ENCODE assay signal across 21 cellular contexts in genomic region chr13:49353908-49354307, GRCh38.
"Had no signal": no experiment of that assay in that cellular context is flagged by ENCODE, and none has a peak within 500 bp of the region (broad histone marks: within the 10 kb centered on the region; RNA-seq: fewer than 3 reads in every experiment).

No MANE protein-coding gene starts in this region.

- DNase-seq: activated CD4-positive, CD25-positive, alpha-beta regulatory T cell treated with anti-CD3 and anti-CD28 coated beads, Interleukin-2, amount 50 U/mL, for 72 hours; activated CD8-positive, alpha-beta memory T cell treated with anti-CD3 and anti-CD28 coated beads, Interleukin-2, amount 10 ng/mL, durations not matched to agents 7 days and 5 days; activated CD8-positive, alpha-beta T cell treated with anti-CD3 and anti-CD28 coated beads, Interleukin-2, amount 10 ng/mL, durations not matched to agents 7 days and 5 days; activated naive CD8-positive, alpha-beta T cell treated with anti-CD3 and anti-CD28 coated beads, Interleukin-2, amount 50 U/mL, for 24 hours; activated T-cell treated with anti-CD3 and anti-CD28 coated beads, Interleukin-2, amount 50 U/mL, for 48 hours; central memory CD4-positive, alpha-beta T cell; effector memory CD4-positive, alpha-beta T cell; gastrocnemius medialis; midbrain; naive thymus-derived CD4-positive, alpha-beta T cell; stimulated activated CD4-positive, alpha-beta T cell treated with anti-CD3 and anti-CD28 coated beads, Interleukin-1b, Interleukin-23, amount 100 ng/mL, for 48 hours; stimulated activated naive B cell treated with anti-CD40 and anti-IgM and Interleukin-4, amounts not matched to agents 10 μg/mL and 1 μg/mL and 100 μg/mL, for 72 hours; stomach; T-helper 2 cell; tibial artery had no signal

- H3K4me3 ChIP-seq: breast epithelium, gastrocnemius medialis, right atrium auricular region, smooth muscle cell, stomach, tibial artery had no signal

- H3K36me3 ChIP-seq: breast epithelium, gastrocnemius medialis had no signal

- H2AFZ ChIP-seq: parathyroid adenoma had no signal

- H3K4me2 ChIP-seq: smooth muscle cell had no signal

- H3K27me3 ChIP-seq: breast epithelium, gastrocnemius medialis, right atrium auricular region, stomach, tibial artery had no signal

- H3K4me3 Mint-ChIP-seq: activated CD8-positive, alpha-beta memory T cell treated with anti-CD3 and anti-CD28 coated beads, Interleukin-2, amount 10 ng/mL, durations not matched to agents 7 days and 5 days; activated CD8-positive, alpha-beta T cell treated with anti-CD3 and anti-CD28 coated beads, Interleukin-2, amount 10 ng/mL, durations not matched to agents 7 days and 5 days; activated naive CD4-positive, alpha-beta T cell treated with anti-CD3 and anti-CD28 coated beads, Interleukin-2, amount 50 U/mL, for 24 hours; activated naive CD8-positive, alpha-beta T cell treated with anti-CD3 and anti-CD28 coated beads, Interleukin-2, amount 50 U/mL, for 24 hours; naive thymus-derived CD4-positive, alpha-beta T cell; stimulated activated naive B cell treated with anti-CD40 and anti-IgM and Interleukin-4, amounts not matched to agents 10 μg/mL and 1 μg/mL and 100 μg/mL, for 72 hours had no signal

- H3K4me1 Mint-ChIP-seq: activated naive CD4-positive, alpha-beta T cell treated with anti-CD3 and anti-CD28 coated beads, Interleukin-2, amount 50 U/mL, for 24 hours; stimulated activated naive B cell treated with anti-CD40 and anti-IgM and Interleukin-4, amounts not matched to agents 10 μg/mL and 1 μg/mL and 100 μg/mL, for 72 hours had no signal

- H3K9me3 Mint-ChIP-seq: activated naive CD4-positive, alpha-beta T cell treated with anti-CD3 and anti-CD28 coated beads, Interleukin-2, amount 50 U/mL, for 24 hours; activated T-helper 2 cell treated with anti-CD3 and anti-CD28 coated beads, Interferon-gamma antibody, Interleukin-2, Interleukin-4, amounts not matched to agents 10 μg/mL and 5 μg/mL and 100 μg/mL, durations not matched to agents 14 hours and 24 hours and 36 hours; stimulated activated naive B cell treated with anti-CD40 and anti-IgM and Interleukin-4, amounts not matched to agents 10 μg/mL and 1 μg/mL and 100 μg/mL, for 72 hours had no signal

- H3K9ac ChIP-seq: parathyroid adenoma had no signal

- H3K9me3 ChIP-seq: gastrocnemius medialis, tibial artery had no signal

- H3K4me1 ChIP-seq: breast epithelium, parathyroid adenoma had no signal

- H3K27me3 Mint-ChIP-seq: activated CD8-positive, alpha-beta memory T cell treated with anti-CD3 and anti-CD28 coated beads, Interleukin-2, amount 10 ng/mL, durations not matched to agents 7 days and 5 days; activated naive CD4-positive, alpha-beta T cell treated with anti-CD3 and anti-CD28 coated beads, Interleukin-2, amount 50 U/mL, for 24 hours; activated naive CD8-positive, alpha-beta T cell treated with anti-CD3 and anti-CD28 coated beads, Interleukin-2, amount 50 U/mL, for 24 hours; naive thymus-derived CD4-positive, alpha-beta T cell; stimulated activated naive B cell treated with anti-CD40 and anti-IgM and Interleukin-4, amounts not matched to agents 10 μg/mL and 1 μg/mL and 100 μg/mL, for 72 hours had no signal

- H3K36me3 Mint-ChIP-seq: activated CD8-positive, alpha-beta memory T cell treated with anti-CD3 and anti-CD28 coated beads, Interleukin-2, amount 10 ng/mL, durations not matched to agents 7 days and 5 days had no signal

- H3K79me2 ChIP-seq: parathyroid adenoma had no signal

- H3K27ac Mint-ChIP-seq: activated CD8-positive, alpha-beta memory T cell treated with anti-CD3 and anti-CD28 coated beads, Interleukin-2, amount 10 ng/mL, durations not matched to agents 7 days and 5 days; activated CD8-positive, alpha-beta T cell treated with anti-CD3 and anti-CD28 coated beads, Interleukin-2, amount 10 ng/mL, durations not matched to agents 7 days and 5 days; activated naive CD4-positive, alpha-beta T cell treated with anti-CD3 and anti-CD28 coated beads, Interleukin-2, amount 50 U/mL, for 24 hours; activated naive CD8-positive, alpha-beta T cell treated with anti-CD3 and anti-CD28 coated beads, Interleukin-2, amount 50 U/mL, for 24 hours; activated T-helper 2 cell treated with anti-CD3 and anti-CD28 coated beads, Interferon-gamma antibody, Interleukin-2, Interleukin-4, amounts not matched to agents 10 μg/mL and 5 μg/mL and 100 μg/mL, durations not matched to agents 14 hours and 24 hours and 36 hours; naive thymus-derived CD4-positive, alpha-beta T cell; stimulated activated naive B cell treated with anti-CD40 and anti-IgM and Interleukin-4, amounts not matched to agents 10 μg/mL and 1 μg/mL and 100 μg/mL, for 72 hours had no signal

- H3K27ac ChIP-seq: parathyroid adenoma, right atrium auricular region had no signal
